ENCODE assay signal across 17 cellular contexts in genomic region chr15:49152552-49153337, GRCh38. TPM values are rescaled to one million over a fixed set of nuclear protein-coding genes. Genes with fewer than 3 reads are reported as not detected.
A peak's percentile ranks its signal among the peaks of the same experiment; 100 is the strongest.
DNase-seq lines count a peak whose midpoint lies in the region; ATAC-seq, FAIRE-seq and TF ChIP-seq lines count a peak whose summit lies in the region.
"Had no signal": no experiment of that assay in that cellular context is flagged by ENCODE, and none has a peak within 500 bp of the region (broad histone marks: within the 10 kb centered on the region; RNA-seq: fewer than 3 reads in every experiment).

No MANE protein-coding gene starts in this region.

- in situ Hi-C loops in IMR-90 (cut with MboI; ENCODE audit: low sequenced_read_pairs), result loop anchor here (5.0 kb wide), 1 partner anchor 285 kb away; no protein-coding TSS in a partner anchor

- CTCF ChIA-PET in IMR-90 (lab: Yijun Ruan, JAX), result no interaction called here

- WGBS in IMR-90 (ENCODE audit: extremely low coverage in 2 of 2, insufficient read length in 1 of 2), 2 experiments, result no CpG with 5 or more reads among the region's 9 CpGs

- POLR2A ChIA-PET in IMR-90 (lab: Charles Lee; ENCODE audit: unreplicated experiment), result interaction anchor here (0.8 kb wide), 1 partner anchor 850 kb away, joined by 6 read pairs; no protein-coding TSS in a partner anchor

- H3K79me1 ChIP-seq in IMR-90 (ENCODE audit: low read depth in 1 of 2, low read length in 2 of 2), result peaks cover 5 to 38% of the 10 kb centered on the region in 2 experiments; a peak in 3 of 4 replicates

- no peak overlapping the region for H3K4me3 ChIP-seq in IMR-90 (ENCODE audit: insufficient read depth, low read depth, low read length)
- H3K4me3 ChIP-seq: transverse colon had no signal

- H3K4me1 ChIP-seq in IMR-90 (ENCODE audit: control insufficient read depth, insufficient read depth, low read length), result peaks cover 1% of the 10 kb centered on the region; the same call in 1 of the 2 replicates

- H2AFZ ChIP-seq in IMR-90 (replicated peaks; ENCODE audit: low read length, poor library complexity), result no peak overlapping the region

- H3K27me3 Mint-ChIP-seq in T-helper 1 cell treated with Interleukin-12 subunit alpha and Interleukin-12 subunit beta and Interleukin-4 antibody, amounts not matched to agents 30 μg/mL and 1 μg/mL, for 36 hours (ENCODE audit: low read depth), result no peaks in the 10 kb centered on the region
- H3K27me3 Mint-ChIP-seq in activated naive CD8-positive, alpha-beta T cell treated with anti-CD3 and anti-CD28 coated beads, Interleukin-2, amount 50 U/mL, for 24 hours, result no peaks in the 10 kb centered on the region
- no peaks in the 10 kb centered on the region for H3K27me3 Mint-ChIP-seq in natural killer cell treated with Interleukin-12 subunit alpha and Interleukin-12 subunit beta and Interleukin-15 and Interleukin-18, amount 100 ng/mL, for 72 hours

- no peak overlapping the region for H2BK120ac ChIP-seq in IMR-90 (ENCODE audit: low read depth, low read length)

- H3K27ac ChIP-seq in IMR-90 (ENCODE audit: insufficient read depth, low read length), result no peak overlapping the region
- H3K27ac ChIP-seq: pancreas, SK-N-MC, transverse colon had no signal

- peaks cover 49% of the 10 kb centered on the region for H3K4me1 Mint-ChIP-seq in T-helper 1 cell treated with Interleukin-12 subunit alpha and Interleukin-12 subunit beta and Interleukin-4 antibody, amounts not matched to agents 30 μg/mL and 1 μg/mL, for 36 hours (ENCODE audit: low read depth)
- peaks cover 65% of the 10 kb centered on the region for H3K4me1 Mint-ChIP-seq in activated naive CD8-positive, alpha-beta T cell treated with anti-CD3 and anti-CD28 coated beads, Interleukin-2, amount 50 U/mL, for 24 hours
- peaks cover 34 to 52% of the 10 kb centered on the region in 2 donors for H3K4me1 Mint-ChIP-seq in natural killer cell treated with Interleukin-12 subunit alpha and Interleukin-12 subunit beta and Interleukin-15 and Interleukin-18, amount 100 ng/mL, for 72 hours (ENCODE audit: low read depth in 2 of 2)

- H2AK5ac ChIP-seq in IMR-90 (ENCODE audit: low read depth, low read length), result no peak overlapping the region

- no peak overlapping the region for H3K23ac ChIP-seq in IMR-90 (ENCODE audit: low read depth, low read length)

- no peak overlapping the region for H4K5ac ChIP-seq in IMR-90 (ENCODE audit: low read depth, low read length)

- FAIRE-seq in D721Med (lab: Jason Lieb, UNC), result no peak
- FAIRE-seq: pancreas had no signal

- H3K36me3 ChIP-seq in IMR-90 (ENCODE audit: control insufficient read depth, insufficient read depth, low read length), result no peaks in the 10 kb centered on the region; the same call in 1 of the 2 replicates
- H3K36me3 ChIP-seq: pancreas, transverse colon had no signal

- no TSS peak for BruUV-seq in IMR-90 (replicated peaks; lab: Mats Ljungman, UMichigan)

- peak overlapping the region; percentile 27 for H3K4me3 Mint-ChIP-seq in T-helper 1 cell treated with Interleukin-12 subunit alpha and Interleukin-12 subunit beta and Interleukin-4 antibody, amounts not matched to agents 30 μg/mL and 1 μg/mL, for 36 hours
- H3K4me3 Mint-ChIP-seq in activated naive CD8-positive, alpha-beta T cell treated with anti-CD3 and anti-CD28 coated beads, Interleukin-2, amount 50 U/mL, for 24 hours, result peak overlapping the region; percentile 100
- peak overlapping the region; percentile 98 for H3K4me3 Mint-ChIP-seq in natural killer cell treated with Interleukin-12 subunit alpha and Interleukin-12 subunit beta and Interleukin-15 and Interleukin-18, amount 100 ng/mL, for 72 hours

- TF ChIP-seq CTCF in IMR-90 (conservative IDR thresholded peaks at IDR 0.05; ENCODE audit: low read depth, low read length), result no peak
- no peak for TF ChIP-seq CTCF in D721Med (IDR thresholded peaks at IDR 0.05; ENCODE audit: insufficient read depth, missing control alignments)

- H3K18ac ChIP-seq in IMR-90 (ENCODE audit: low read depth, low read length), result no peak overlapping the region

- 0 out of 2 replicates have a peak, but pooled peaks cover 2% of the 10 kb centered on the region for H3K9me1 ChIP-seq in IMR-90 (ENCODE audit: insufficient read depth, low read length)

- no peak overlapping the region for H2BK20ac ChIP-seq in IMR-90 (ENCODE audit: low read depth, low read length)

- H2BK15ac ChIP-seq in IMR-90 (ENCODE audit: low read depth, low read length), result no peak overlapping the region

- H3K36me3 Mint-ChIP-seq in T-helper 1 cell treated with Interleukin-12 subunit alpha and Interleukin-12 subunit beta and Interleukin-4 antibody, amounts not matched to agents 30 μg/mL and 1 μg/mL, for 36 hours (ENCODE audit: low read depth), result peaks cover 10% of the 10 kb centered on the region
- H3K36me3 Mint-ChIP-seq in activated naive CD8-positive, alpha-beta T cell treated with anti-CD3 and anti-CD28 coated beads, Interleukin-2, amount 50 U/mL, for 24 hours (ENCODE audit: low read depth), result peaks cover 12% of the 10 kb centered on the region
- H3K36me3 Mint-ChIP-seq in natural killer cell treated with Interleukin-12 subunit alpha and Interleukin-12 subunit beta and Interleukin-15 and Interleukin-18, amount 100 ng/mL, for 72 hours, result peaks cover 5% of the 10 kb centered on the region

- H4K20me1 ChIP-seq in IMR-90 (ENCODE audit: insufficient read depth, low read length), result peaks cover 49% of the 10 kb centered on the region; the same call in 1 of the 2 replicates

- ATAC-seq in IMR-90 (ENCODE audit: low read depth), result no peak
- no peak for ATAC-seq in activated naive CD8-positive, alpha-beta T cell treated with anti-CD3 and anti-CD28 coated beads, Interleukin-2, amount 50 U/mL, for 24 hours
- no peak for ATAC-seq in natural killer cell treated with Interleukin-12 subunit alpha and Interleukin-12 subunit beta and Interleukin-15 and Interleukin-18, amount 100 ng/mL, for 72 hours
- ATAC-seq in GM18870 (IDR thresholded peaks at IDR 0.05; ENCODE audit: unreplicated experiment), result no peak
- ATAC-seq: pancreas had no signal

- H3K14ac ChIP-seq in IMR-90 (replicated peaks; ENCODE audit: low read depth, low read length), result no peak overlapping the region

- H2BK5ac ChIP-seq in IMR-90 (ENCODE audit: low read depth, low read length, poor library complexity, severe bottlenecking), result peak overlapping the region; percentile 2

- H3K9ac ChIP-seq in IMR-90 (ENCODE audit: low read depth, low read length), result no peak overlapping the region

- H3K27ac Mint-ChIP-seq in T-helper 1 cell treated with Interleukin-12 subunit alpha and Interleukin-12 subunit beta and Interleukin-4 antibody, amounts not matched to agents 30 μg/mL and 1 μg/mL, for 36 hours, result no peak overlapping the region
- H3K27ac Mint-ChIP-seq in activated naive CD8-positive, alpha-beta T cell treated with anti-CD3 and anti-CD28 coated beads, Interleukin-2, amount 50 U/mL, for 24 hours, result no peak overlapping the region
- H3K27ac Mint-ChIP-seq in natural killer cell treated with Interleukin-12 subunit alpha and Interleukin-12 subunit beta and Interleukin-15 and Interleukin-18, amount 100 ng/mL, for 72 hours, result peak overlapping the region; percentile 49 to 74

- H3K9me3 Mint-ChIP-seq in T-helper 1 cell treated with Interleukin-12 subunit alpha and Interleukin-12 subunit beta and Interleukin-4 antibody, amounts not matched to agents 30 μg/mL and 1 μg/mL, for 36 hours, result no peaks in the 10 kb centered on the region
- no peaks in the 10 kb centered on the region for H3K9me3 Mint-ChIP-seq in activated naive CD8-positive, alpha-beta T cell treated with anti-CD3 and anti-CD28 coated beads, Interleukin-2, amount 50 U/mL, for 24 hours
- no peaks in the 10 kb centered on the region for H3K9me3 Mint-ChIP-seq in natural killer cell treated with Interleukin-12 subunit alpha and Interleukin-12 subunit beta and Interleukin-15 and Interleukin-18, amount 100 ng/mL, for 72 hours

- no peak overlapping the region for H3K4me2 ChIP-seq in IMR-90 (ENCODE audit: low read depth, low read length)

- H3K9me3 ChIP-seq in IMR-90 (ENCODE audit: control insufficient read depth, insufficient read depth, low read length), result no peaks in the 10 kb centered on the region
- H3K9me3 ChIP-seq: pancreas, transverse colon had no signal

- no peak overlapping the region for H3K56ac ChIP-seq in IMR-90 (ENCODE audit: extremely low read depth, insufficient read depth, low read length)

- no peak overlapping the region for H3K4ac ChIP-seq in IMR-90 (ENCODE audit: low read depth, low read length)

- TF ChIP-seq POLR2A in IMR-90 (IDR thresholded peaks at IDR 0.05; ENCODE audit: low read depth, low read length), result no peak

- no peak overlapping the region for H4K91ac ChIP-seq in IMR-90 (ENCODE audit: insufficient read depth, low read depth, low read length)

- dilution Hi-C loops in IMR-90 (cut with HindIII; ENCODE audit: low sequenced_read_pairs, unreplicated experiment), result no loop called here

- H2AK9ac ChIP-seq in IMR-90 (replicated peaks; ENCODE audit: low read depth, low read length, poor library complexity), result no peak overlapping the region

- DNase-seq in T-helper 1 cell, result no peak
- no peak for DNase-seq in IMR-90
- DNase-seq in activated naive CD8-positive, alpha-beta T cell treated with anti-CD3 and anti-CD28 coated beads, Interleukin-2, amount 50 U/mL, for 24 hours, result no peak
- no peak for DNase-seq in natural killer cell treated with Interleukin-12 subunit alpha and Interleukin-12 subunit beta and Interleukin-15 and Interleukin-18, amount 100 ng/mL, for 72 hours (ENCODE audit: low spot score)
- no peak for DNase-seq in T-helper 9 cell
- DNase-seq in D721Med (ENCODE audit: insufficient read length, low spot score), result no peak
- DNase-seq: 8988T; activated naive CD4-positive, alpha-beta T cell; DMS 273 treated with DMSO at 0.1 percent for 48 hours; erythroblast; hypothalamus; NK-92 treated with Interleukin-12 subunit alpha and Interleukin-12 subunit beta, amount 100 ng/mL, for 24 hours; pancreas; transverse colon had no signal

- no peaks in the 10 kb centered on the region for H3K27me3 ChIP-seq in IMR-90 (ENCODE audit: control insufficient read depth, insufficient read depth, low read length)
- H3K27me3 ChIP-seq: pancreas, transverse colon had no signal

- H4K8ac ChIP-seq in IMR-90 (ENCODE audit: low read depth in 2 of 2, low read length in 2 of 2), result no peak overlapping the region

- intact Hi-C loops in IMR-90 (cut with micrococcal nuclease), result loop anchor here (10.0 kb wide), 1 partner anchor 902 kb away; no protein-coding TSS in a partner anchor

- no peak for TF ChIP-seq RAD21 in IMR-90 (IDR thresholded peaks at IDR 0.05; ENCODE audit: low read length)

RNA-seq across cellular contexts. Expression of gene COPS2, which starts 2.7 kb away (rescaled TPM):
- total RNA-seq in IMR-90 (2012; rRNA removed), result 75.6 and 103 TPM in 2 replicates
- 39.6 and 54.6 TPM in 2 replicates for polyA plus RNA-seq in IMR-90 (2012; rRNA removed)
- polyA plus RNA-seq in IMR-90 (2012; cell fraction: cytosol; rRNA removed), result 3.6 and 5.3 TPM in 2 replicates
- 1.1 and 16.9 TPM in 2 replicates for polyA plus RNA-seq in IMR-90 (2012; cell fraction: nucleus; rRNA removed; ENCODE audit: low replicate concordance)
- 10 to 100 TPM; 63.5 to 65.2 TPM for total RNA-seq in natural killer cell treated with Interleukin-12 subunit alpha and Interleukin-12 subunit beta and Interleukin-15 and Interleukin-18, amount 100 ng/mL, for 72 hours

RNA-seq across cellular contexts. Expression of gene GALK2, which starts 17.3 kb away (rescaled TPM):
- total RNA-seq in IMR-90 (2012; rRNA removed), result 51.4 and 63.6 TPM in 2 replicates
- polyA plus RNA-seq in IMR-90 (2012; rRNA removed), result 23.9 and 27.0 TPM in 2 replicates
- 11.3 and 15.1 TPM in 2 replicates for polyA plus RNA-seq in IMR-90 (2012; cell fraction: cytosol; rRNA removed)
- polyA plus RNA-seq in IMR-90 (2012; cell fraction: nucleus; rRNA removed; ENCODE audit: low replicate concordance), result 8.3 and 17.8 TPM in 2 replicates
- 10 to 100 TPM; 27.6 to 37.0 TPM for total RNA-seq in natural killer cell treated with Interleukin-12 subunit alpha and Interleukin-12 subunit beta and Interleukin-15 and Interleukin-18, amount 100 ng/mL, for 72 hours

Comparison
In these comparisons a context has a peak if more than half of its experiments do, and no peak if none do; other contexts are left out.
1. H3K27ac Mint-ChIP-seq: peak in natural killer cell treated with Interleukin-12 subunit alpha and Interleukin-12 subunit beta and Interleukin-15 and Interleukin-18, amount 100 ng/mL, for 72 hours (2 of 2); none in T-helper 1 cell treated with Interleukin-12 subunit alpha and Interleukin-12 subunit beta and Interleukin-4 antibody, amounts not matched to agents 30 μg/mL and 1 μg/mL, for 36 hours (single experiment) and activated naive CD8-positive, alpha-beta T cell treated with anti-CD3 and anti-CD28 coated beads, Interleukin-2, amount 50 U/mL, for 24 hours (single experiment).
2. H3K4me3 Mint-ChIP-seq: peak in every context shown above with its lines; median percentile 100 in activated naive CD8-positive, alpha-beta T cell treated with anti-CD3 and anti-CD28 coated beads, Interleukin-2, amount 50 U/mL, for 24 hours; 98 in natural killer cell treated with Interleukin-12 subunit alpha and Interleukin-12 subunit beta and Interleukin-15 and Interleukin-18, amount 100 ng/mL, for 72 hours; 27 in T-helper 1 cell treated with Interleukin-12 subunit alpha and Interleukin-12 subunit beta and Interleukin-4 antibody, amounts not matched to agents 30 μg/mL and 1 μg/mL, for 36 hours.